ENCODE assay signal across 9 cellular contexts in the genomic region with DNA sequence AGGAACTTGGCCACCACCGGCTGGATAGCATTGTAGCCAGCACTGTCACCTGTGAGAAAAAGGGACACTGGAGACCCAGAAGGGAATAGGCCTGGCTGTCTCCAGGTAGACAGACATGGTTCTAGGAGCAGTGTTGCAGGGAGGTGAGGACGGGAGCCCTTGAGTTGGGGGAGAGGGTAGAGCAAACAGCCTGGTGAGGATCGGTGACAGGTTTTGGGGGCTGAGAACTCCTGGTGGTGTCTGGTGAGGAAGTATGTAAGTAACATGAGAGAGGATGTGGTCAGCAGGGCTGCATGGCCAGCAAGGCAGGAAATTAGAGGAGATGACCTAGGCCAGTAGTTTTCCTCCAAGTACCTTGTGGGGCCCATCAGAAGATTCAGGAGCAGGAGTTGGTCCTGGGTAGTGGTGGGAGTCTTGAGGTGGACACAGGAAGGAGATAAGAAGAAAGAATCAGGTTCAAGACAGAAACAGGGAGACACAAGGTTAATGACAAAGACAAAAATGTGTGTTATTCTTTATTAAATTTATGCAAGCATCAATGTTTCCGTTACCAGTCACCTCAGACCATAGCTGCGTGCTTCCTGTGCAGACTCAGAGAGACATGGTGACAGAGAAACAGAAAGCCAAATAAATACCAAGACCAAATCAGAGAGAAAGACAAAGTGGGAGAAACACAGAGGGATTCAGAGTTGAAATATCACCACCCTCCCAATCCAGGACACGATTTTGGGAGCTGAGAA. TPM values are rescaled to one million over a fixed set of nuclear protein-coding genes. Genes with fewer than 3 reads are reported as not detected.
DNase-seq lines count a peak whose midpoint lies in the region; ATAC-seq and TF ChIP-seq lines count a peak whose summit lies in the region.
"Had no signal": no experiment of that assay in that cellular context is flagged by ENCODE, and none has a peak within 500 bp of the region (broad histone marks: within the 10 kb centered on the region; RNA-seq: fewer than 3 reads in every experiment).

A gene (minus strand): TSS at position 491 of the 740 bp plus-strand sequence. CDS start 460 bp downstream, at position 31.

- no peaks in the 10 kb centered on the region for H3K36me3 ChIP-seq in endodermal cell (ENCODE audit: control insufficient read depth, insufficient read depth, low read length)

- 93 to 96% methylated on average over 4 to 6 of the region's 6 CpGs for WGBS in endodermal cell (ENCODE audit: insufficient coverage in 1 of 2, insufficient read length in 1 of 2), 2 experiments

- H3K4me1 Mint-ChIP-seq in T-helper 17 cell: peaks cover 62% of the 10 kb centered on the region
- H3K4me1 Mint-ChIP-seq in endodermal cell: peaks cover 33% of the 10 kb centered on the region

- DNase-seq in T-helper 17 cell (peak in 2 of 3 donors; percentile 40 to 47), dorsolateral prefrontal cortex (no peak), glomerular visceral epithelial cell (ENCODE audit: extremely low spot score) (no peak), midbrain (lab: John Stamatoyannopoulos, UW) (no peak), endodermal cell (no peak)
- DNase-seq in stimulated activated naive CD8-positive, alpha-beta T cell treated with anti-CD3 and anti-CD28 coated beads, Interleukin-15, Interleukin-2, amounts not matched to agents 100 U/mL and 50 U/mL, for 24 hours: peak; percentile 52

- intact Hi-C loops in dorsolateral prefrontal cortex (cut with DNase I): no loop called here

- H3K9me3 ChIP-seq in T-helper 17 cell (ENCODE audit: control insufficient read depth, low read length, poor library complexity, severe bottlenecking) (no peaks in the 10 kb centered on the region), endodermal cell (ENCODE audit: control insufficient read depth, low read length) (no peaks in the 10 kb centered on the region)

- TF ChIP-seq CTCF in dorsolateral prefrontal cortex (IDR thresholded peaks at IDR 0.05 in 54 of 56, conservative IDR thresholded peaks at IDR 0.05 in 2 of 56; ENCODE audit: low read depth in 1 of 56, partially characterized antibody in 56 of 56) (no peak), endodermal cell (conservative IDR thresholded peaks at IDR 0.05) (no peak)

- H3K27me3 Mint-ChIP-seq in T-helper 17 cell: no peaks in the 10 kb centered on the region
- H3K27me3 Mint-ChIP-seq in endodermal cell (ENCODE audit: insufficient read depth): peaks cover 44% of the 10 kb centered on the region

- H3K36me3 Mint-ChIP-seq in T-helper 17 cell (ENCODE audit: low read depth) (peaks cover 5% of the 10 kb centered on the region), endodermal cell (ENCODE audit: low read depth) (no peaks in the 10 kb centered on the region)

- H3K4me3 ChIP-seq in dorsolateral prefrontal cortex (peak within 1 kb of the TSS in 2 of 59 donors; percentile 1 to 26), endodermal cell (ENCODE audit: low read length) (no peak within 1 kb of the TSS)
- H3K4me3 ChIP-seq: SK-N-MC had no signal

- no peak within 1 kb of the TSS for H3K9ac ChIP-seq in endodermal cell (ENCODE audit: extremely low read depth, low read length, poor library complexity, severe bottlenecking)

- H3K27me3 ChIP-seq in dorsolateral prefrontal cortex (peaks cover 0 to 33% (median 11%) of the 10 kb centered on the region in 45 donors), endodermal cell (ENCODE audit: control insufficient read depth, insufficient read depth, low read length, poor library complexity, severe bottlenecking) (peaks cover 29% of the 10 kb centered on the region)

- ATAC-seq in GM21423 (IDR thresholded peaks at IDR 0.05; ENCODE audit: unreplicated experiment): peak; percentile 54
- ATAC-seq in T-helper 17 cell: peak; percentile 69
- peak; percentile 62 for ATAC-seq in stimulated activated naive CD8-positive, alpha-beta T cell treated with anti-CD3 and anti-CD28 coated beads, Interleukin-15, Interleukin-2, amounts not matched to agents 100 U/mL and 50 U/mL, for 24 hours

- no peaks in the 10 kb centered on the region for H3K4me1 ChIP-seq in endodermal cell (ENCODE audit: control insufficient read depth, insufficient read depth, low read length)

- H3K4me3 Mint-ChIP-seq in T-helper 17 cell (peak within 1 kb of the TSS; percentile 98), endodermal cell (no peak within 1 kb of the TSS)

- no peaks in the 10 kb centered on the region for H3K9me3 Mint-ChIP-seq in endodermal cell

- peak within 1 kb of the TSS in 37 of 59 donors; percentile 4 to 79 (median 56) for H3K27ac ChIP-seq in dorsolateral prefrontal cortex
- no peak within 1 kb of the TSS for H3K27ac ChIP-seq in endodermal cell (ENCODE audit: low read depth, low read length)
- H3K27ac ChIP-seq: SK-N-MC had no signal

- peak within 1 kb of the TSS; percentile 100 for H3K27ac Mint-ChIP-seq in T-helper 17 cell
- H3K27ac Mint-ChIP-seq in endodermal cell: no peak within 1 kb of the TSS

RNA-seq across cellular contexts. Expression of the gene that starts here (rescaled TPM):
- total RNA-seq in T-helper 17 cell (100 to 1,000 TPM; 225 to 295 TPM), dorsolateral prefrontal cortex (10 to 100 TPM in 108 of 120 experiments, 1 to 10 TPM in 12; 7.1 to 28.3 (median 14.6) TPM), endodermal cell (1 to 10 TPM; 1.3 to 1.6 TPM)
- 0.82 TPM for polyA plus RNA-seq in endodermal cell (2013, experiment 1 of 2)
- 0.87 TPM for polyA plus RNA-seq in endodermal cell (2013, experiment 2 of 2)
- polyA plus RNA-seq: keratinocyte had no signal

Comparison
In these comparisons a context has a peak if more than half of its experiments do, and no peak if none do; other contexts are left out.
1. RNA of the gene that starts here (total RNA-seq): 225 to 295 TPM in T-helper 17 cell; 7.1 to 28.3 TPM in dorsolateral prefrontal cortex and 1.3 to 1.6 TPM in endodermal cell; every median in the first group is over 4 times any median in the second.
2. DNase-seq: peak in T-helper 17 cell (2 of 3) and stimulated activated naive CD8-positive, alpha-beta T cell treated with anti-CD3 and anti-CD28 coated beads, Interleukin-15, Interleukin-2, amounts not matched to agents 100 U/mL and 50 U/mL, for 24 hours (single experiment); none in dorsolateral prefrontal cortex (0 of 10), glomerular visceral epithelial cell (single experiment), midbrain (single experiment) and endodermal cell (single experiment).
3. Peak in every context shown above with its lines, with median percentiles within 50 percentile points of each other: ATAC-seq.